ENCODE assay signal across 1 cellular context in the genomic region with DNA sequence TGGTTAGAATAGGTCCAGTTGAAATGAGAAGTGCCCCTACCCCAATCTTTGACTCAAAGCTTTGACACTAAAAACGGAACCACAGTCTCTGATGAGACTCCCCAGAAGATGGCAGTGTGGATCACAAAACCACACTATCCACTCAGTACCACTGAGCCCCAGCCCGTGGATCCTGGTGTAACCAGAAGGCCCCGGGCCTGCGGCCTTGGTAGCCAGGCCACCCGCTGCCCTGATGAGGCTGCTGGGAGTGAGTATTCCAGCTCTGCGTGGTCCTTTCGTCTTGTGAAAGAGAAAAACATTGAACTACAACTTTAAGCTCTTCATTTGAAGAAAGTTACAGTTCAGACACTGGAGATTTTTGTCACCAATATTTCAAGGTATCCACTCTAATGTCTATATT.
A peak's percentile ranks its signal among the peaks of the same experiment; 100 is the strongest.
TF ChIP-seq lines count a peak whose summit lies in the region.

No MANE protein-coding gene starts in this region.

TF ChIP-seq in HepG2, 621 proteins besides CTCF, POLR2A, EP300 and RAD21 (continued from another document):
- no peak for TF ChIP-seq ATF4 (CRISPR knock-in tag; IDR thresholded peaks at IDR 0.05)
- no peak for TF ChIP-seq SOX6 (IDR thresholded peaks at IDR 0.05)
- TF ChIP-seq SOX6 (CRISPR knock-in tag; IDR thresholded peaks at IDR 0.05) = 0 out of 2 replicates have a peak, but pooled peaks have one; percentile 35
- TF ChIP-seq MAZ (IDR thresholded peaks at IDR 0.05; ENCODE audit: borderline replicate concordance, low read depth, low read length) = 0 out of 2 replicates have a peak, but pooled peaks have one; percentile 18
- TF ChIP-seq MAZ (CRISPR knock-in tag; IDR thresholded peaks at IDR 0.05; ENCODE audit: low read depth) = no peak
- no peak for TF ChIP-seq ZNF17 (CRISPR knock-in tag; IDR thresholded peaks at IDR 0.05)
- TF ChIP-seq KLF11 (CRISPR knock-in tag; IDR thresholded peaks at IDR 0.05) = 0 out of 2 replicates have a peak, but pooled peaks have one; percentile 44
- TF ChIP-seq, protein P1, sequence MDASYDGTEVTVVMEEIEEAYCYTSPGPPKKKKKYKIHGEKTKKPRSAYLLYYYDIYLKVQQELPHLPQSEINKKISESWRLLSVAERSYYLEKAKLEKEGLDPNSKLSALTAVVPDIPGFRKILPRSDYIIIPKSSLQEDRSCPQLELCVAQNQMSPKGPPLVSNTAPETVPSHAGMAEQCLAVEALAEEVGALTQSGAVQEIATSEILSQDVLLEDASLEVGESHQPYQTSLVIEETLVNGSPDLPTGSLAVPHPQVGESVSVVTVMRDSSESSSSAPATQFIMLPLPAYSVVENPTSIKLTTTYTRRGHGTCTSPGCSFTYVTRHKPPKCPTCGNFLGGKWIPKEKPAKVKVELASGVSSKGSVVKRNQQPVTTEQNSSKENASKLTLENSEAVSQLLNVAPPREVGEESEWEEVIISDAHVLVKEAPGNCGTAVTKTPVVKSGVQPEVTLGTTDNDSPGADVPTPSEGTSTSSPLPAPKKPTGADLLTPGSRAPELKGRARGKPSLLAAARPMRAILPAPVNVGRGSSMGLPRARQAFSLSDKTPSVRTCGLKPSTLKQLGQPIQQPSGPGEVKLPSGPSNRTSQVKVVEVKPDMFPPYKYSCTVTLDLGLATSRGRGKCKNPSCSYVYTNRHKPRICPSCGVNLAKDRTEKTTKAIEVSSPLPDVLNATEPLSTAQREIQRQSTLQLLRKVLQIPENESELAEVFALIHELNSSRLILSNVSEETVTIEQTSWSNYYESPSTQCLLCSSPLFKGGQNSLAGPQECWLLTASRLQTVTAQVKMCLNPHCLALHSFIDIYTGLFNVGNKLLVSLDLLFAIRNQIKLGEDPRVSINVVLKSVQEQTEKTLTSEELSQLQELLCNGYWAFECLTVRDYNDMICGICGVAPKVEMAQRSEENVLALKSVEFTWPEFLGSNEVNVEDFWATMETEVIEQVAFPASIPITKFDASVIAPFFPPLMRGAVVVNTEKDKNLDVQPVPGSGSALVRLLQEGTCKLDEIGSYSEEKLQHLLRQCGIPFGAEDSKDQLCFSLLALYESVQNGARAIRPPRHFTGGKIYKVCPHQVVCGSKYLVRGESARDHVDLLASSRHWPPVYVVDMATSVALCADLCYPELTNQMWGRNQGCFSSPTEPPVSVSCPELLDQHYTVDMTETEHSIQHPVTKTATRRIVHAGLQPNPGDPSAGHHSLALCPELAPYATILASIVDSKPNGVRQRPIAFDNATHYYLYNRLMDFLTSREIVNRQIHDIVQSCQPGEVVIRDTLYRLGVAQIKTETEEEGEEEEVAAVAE (CRISPR knock-in tag; IDR thresholded peaks at IDR 0.05; ENCODE audit: borderline replicate concordance) = 0 out of 2 replicates have a peak, but pooled peaks have one; percentile 46
- TF ChIP-seq NFKB2 (CRISPR knock-in tag; IDR thresholded peaks at IDR 0.05; ENCODE audit: borderline replicate concordance) = peak; percentile 28; the same call in 1 of the 2 replicates
- peak; percentile 58 for TF ChIP-seq SALL1 (CRISPR knock-in tag; IDR thresholded peaks at IDR 0.05)
- peak; percentile 45; the same call in 1 of the 2 replicates for TF ChIP-seq PHF8 (CRISPR knock-in tag; IDR thresholded peaks at IDR 0.05)
- TF ChIP-seq ZNF501 (CRISPR knock-in tag; IDR thresholded peaks at IDR 0.05) = peak; percentile 57; the same call in 1 of the 2 replicates
- 0 out of 2 replicates have a peak, but pooled peaks have one; percentile 12 for TF ChIP-seq FOXA3 (CRISPR knock-in tag; IDR thresholded peaks at IDR 0.05)
- TF ChIP-seq GATAD1 (CRISPR knock-in tag; IDR thresholded peaks at IDR 0.05) = 0 out of 2 replicates have a peak, but pooled peaks have one; percentile 22
- TF ChIP-seq SMC3 (IDR thresholded peaks at IDR 0.05; ENCODE audit: low read length) = peak; percentile 90
- TF ChIP-seq XRCC5 (optimal IDR thresholded peaks at IDR 0.05; ENCODE audit: low read length) = peak; percentile 42
